In genomic region chr14:32252030-32252670, GRCh38 we compare ENCODE assay signal across 1 cellular context.
TF ChIP-seq lines count a peak whose summit lies in the region.

No MANE protein-coding gene starts in this region.

TF ChIP-seq in GM23338, 12 proteins besides CTCF, POLR2A, EP300 and RAD21 (continued from another document):
- no peak for TF ChIP-seq CREB1 (CRISPR knock-in tag; IDR thresholded peaks at IDR 0.05; ENCODE audit: low read depth)
